8 cellular contexts compared by ENCODE assay signal in genomic region chr12:109775172-109775881, GRCh38. TPM values are rescaled to one million over a fixed set of nuclear protein-coding genes. Genes with fewer than 3 reads are reported as not detected.
A peak's percentile ranks its signal among the peaks of the same experiment; 100 is the strongest.
DNase-seq lines count a peak whose midpoint lies in the region; ATAC-seq, FAIRE-seq and TF ChIP-seq lines count a peak whose summit lies in the region.

No MANE protein-coding gene starts in this region.

- no peaks in the 10 kb centered on the region for H3K9me3 Mint-ChIP-seq in activated T-helper 2 cell treated with anti-CD3 and anti-CD28 coated beads, Interferon-gamma antibody, Interleukin-2, Interleukin-4, amounts not matched to agents 10 μg/mL and 5 μg/mL and 100 μg/mL, durations not matched to agents 14 hours and 24 hours and 36 hours
- no peaks in the 10 kb centered on the region for H3K9me3 Mint-ChIP-seq in osteocyte (ENCODE audit: unreplicated experiment)

- no peak overlapping the region for H3K4me3 Mint-ChIP-seq in activated T-helper 2 cell treated with anti-CD3 and anti-CD28 coated beads, Interferon-gamma antibody, Interleukin-2, Interleukin-4, amounts not matched to agents 10 μg/mL and 5 μg/mL and 100 μg/mL, durations not matched to agents 14 hours and 24 hours and 36 hours (ENCODE audit: low read depth)
- no peak overlapping the region for H3K4me3 Mint-ChIP-seq in osteocyte (ENCODE audit: unreplicated experiment)

- H3K27ac Mint-ChIP-seq in activated T-helper 2 cell treated with anti-CD3 and anti-CD28 coated beads, Interferon-gamma antibody, Interleukin-2, Interleukin-4, amounts not matched to agents 10 μg/mL and 5 μg/mL and 100 μg/mL, durations not matched to agents 14 hours and 24 hours and 36 hours, result no peak overlapping the region
- H3K27ac Mint-ChIP-seq in osteocyte (ENCODE audit: unreplicated experiment), result no peak overlapping the region

- ATAC-seq in thoracic aorta (ENCODE audit: insufficient number of reproducible peaks, low FRiP score, low read depth) (no peak), HG02623 (IDR thresholded peaks at IDR 0.05; ENCODE audit: unreplicated experiment) (no peak)

- DNase-seq in DMS153 treated with DMSO at 0.1 percent for 48 hours (lab: John Stamatoyannopoulos, UW; ENCODE audit: unreplicated experiment), result peak; percentile 57
- DNase-seq in HUDEP-2 (lab: John Stamatoyannopoulos, UW; ENCODE audit: unreplicated experiment in 76 of 76), result peak in 63 of 76 experiments; percentile 9 to 73 (median 52)
- DNase-seq in RPMI7951 (ENCODE audit: low read depth), result peak; percentile 49
- DNase-seq in activated T-helper 2 cell treated with anti-CD3 and anti-CD28 coated beads, Interferon-gamma antibody, Interleukin-2, Interleukin-4, amounts not matched to agents 10 μg/mL and 5 μg/mL and 100 μg/mL, durations not matched to agents 14 hours and 24 hours and 36 hours (ENCODE audit: low spot score), result peak; percentile 43
- DNase-seq in frontal cortex (ENCODE audit: low spot score in 2 of 2), result peak; percentile 69 to 72
- peak; percentile 88 for DNase-seq in osteocyte (ENCODE audit: extremely low spot score, unreplicated experiment)
- DNase-seq in thoracic aorta (ENCODE audit: low spot score), result no peak

- peaks cover 4% of the 10 kb centered on the region for H3K4me1 Mint-ChIP-seq in activated T-helper 2 cell treated with anti-CD3 and anti-CD28 coated beads, Interferon-gamma antibody, Interleukin-2, Interleukin-4, amounts not matched to agents 10 μg/mL and 5 μg/mL and 100 μg/mL, durations not matched to agents 14 hours and 24 hours and 36 hours (ENCODE audit: low read depth)
- no peaks in the 10 kb centered on the region for H3K4me1 Mint-ChIP-seq in osteocyte (ENCODE audit: unreplicated experiment)

- H3K36me3 Mint-ChIP-seq in activated T-helper 2 cell treated with anti-CD3 and anti-CD28 coated beads, Interferon-gamma antibody, Interleukin-2, Interleukin-4, amounts not matched to agents 10 μg/mL and 5 μg/mL and 100 μg/mL, durations not matched to agents 14 hours and 24 hours and 36 hours (ENCODE audit: low read depth), result no peaks in the 10 kb centered on the region
- no peaks in the 10 kb centered on the region for H3K36me3 Mint-ChIP-seq in osteocyte (ENCODE audit: unreplicated experiment)

- intact Hi-C loops in activated T-helper 2 cell treated with anti-CD3 and anti-CD28 coated beads, Interferon-gamma antibody, Interleukin-2, Interleukin-4, amounts not matched to agents 10 μg/mL and 5 μg/mL and 100 μg/mL, durations not matched to agents 14 hours and 24 hours and 36 hours (cut with micrococcal nuclease), result loop anchor here (1.0 kb wide), 3 partner anchors 178 to 347 kb away; no protein-coding TSS in a partner anchor

- TF ChIP-seq CTCF in osteocyte (IDR thresholded peaks at IDR 0.05), result peak; percentile 92
- peak; percentile 74 for TF ChIP-seq CTCF in thoracic aorta (IDR thresholded peaks at IDR 0.05)

- H3K27me3 ChIP-seq in thoracic aorta (replicated peaks; ENCODE audit: insufficient read depth), result no peaks in the 10 kb centered on the region

- H3K27me3 Mint-ChIP-seq in activated T-helper 2 cell treated with anti-CD3 and anti-CD28 coated beads, Interferon-gamma antibody, Interleukin-2, Interleukin-4, amounts not matched to agents 10 μg/mL and 5 μg/mL and 100 μg/mL, durations not matched to agents 14 hours and 24 hours and 36 hours (ENCODE audit: low read depth), result no peaks in the 10 kb centered on the region
- no peaks in the 10 kb centered on the region for H3K27me3 Mint-ChIP-seq in osteocyte (ENCODE audit: unreplicated experiment)

- peaks cover 2% of the 10 kb centered on the region for H3K9me3 ChIP-seq in thoracic aorta

- H3K4me3 ChIP-seq in thoracic aorta, result no peak overlapping the region

- H3K27ac ChIP-seq in thoracic aorta, result no peak overlapping the region

- FAIRE-seq in frontal cortex (lab: Jason Lieb, UNC), result no peak

- no peaks in the 10 kb centered on the region for H3K4me1 ChIP-seq in thoracic aorta (ENCODE audit: control insufficient read depth in 1 of 2, low read depth in 2 of 2)

- no peaks in the 10 kb centered on the region for H3K36me3 ChIP-seq in thoracic aorta

RNA-seq across cellular contexts. Expression of gene TRPV4, which starts 57.9 kb away (rescaled TPM):
- total RNA-seq in RPMI7951 (2014; rRNA removed; shearing (Covaris generic)), result 0.68 and 0.96 TPM in 2 replicates
- not detected in 2 replicates for total RNA-seq in activated T-helper 2 cell treated with anti-CD3 and anti-CD28 coated beads, Interferon-gamma antibody, Interleukin-2, Interleukin-4, amounts not matched to agents 10 μg/mL and 5 μg/mL and 100 μg/mL, durations not matched to agents 14 hours and 24 hours and 36 hours
- not detected for total RNA-seq in frontal cortex
- total RNA-seq in osteocyte, result 1.3 and 1.6 TPM in 2 replicates
- total RNA-seq in thoracic aorta, result 1 to 10 TPM; 2.0 to 5.7 TPM
